ENCODE assay signal across 8 cellular contexts in the genomic region with DNA sequence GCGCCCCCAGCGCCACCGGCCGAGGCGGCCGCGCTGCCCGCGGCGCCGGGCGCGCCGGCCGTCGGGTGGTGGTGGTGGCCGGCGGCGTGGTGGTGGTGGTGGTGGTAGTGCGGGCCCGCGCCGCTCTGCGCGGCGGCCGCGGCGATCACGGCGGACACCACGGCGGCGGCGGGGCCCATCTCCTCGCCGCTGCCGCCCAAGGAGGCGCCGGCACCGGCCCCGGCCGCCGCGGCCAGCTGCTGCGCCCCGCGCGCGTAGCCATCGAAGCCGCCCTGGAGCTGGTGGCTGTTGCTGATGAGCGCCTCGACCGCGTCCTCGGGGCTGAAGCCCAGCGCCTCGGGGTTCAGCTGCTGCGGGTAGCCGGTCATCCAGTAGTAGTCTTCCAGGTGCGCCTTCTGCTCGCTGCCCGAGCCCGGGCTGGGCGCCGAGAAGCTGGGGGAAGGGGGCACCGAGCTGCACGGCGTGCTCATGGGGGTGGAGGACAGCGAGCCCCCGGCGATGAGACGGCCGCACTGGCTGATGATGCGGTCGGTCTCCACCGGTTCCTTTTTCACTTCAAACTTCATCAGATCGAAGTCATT. TPM values are rescaled to one million over a fixed set of nuclear protein-coding genes. Genes with fewer than 3 reads are reported as not detected.
DNase-seq lines count a peak whose midpoint lies in the region; ATAC-seq, FAIRE-seq and TF ChIP-seq lines count a peak whose summit lies in the region.

No MANE protein-coding gene starts in this region.

- no peaks in the 10 kb centered on the region for H3K9me3 ChIP-seq in pancreas

- H3K27ac Mint-ChIP-seq in activated T-helper 17 cell treated with anti-CD3 and anti-CD28 coated beads, Interleukin-2, amount 50 U/mL, for 72 hours, result peak overlapping the region; percentile 99
- peak overlapping the region; percentile 85 for H3K27ac Mint-ChIP-seq in glutamatergic neuron (ENCODE audit: unreplicated experiment)

- no peaks in the 10 kb centered on the region for H3K9me3 Mint-ChIP-seq in activated T-helper 17 cell treated with anti-CD3 and anti-CD28 coated beads, Interleukin-2, amount 50 U/mL, for 72 hours
- H3K9me3 Mint-ChIP-seq in glutamatergic neuron (ENCODE audit: unreplicated experiment), result peaks cover 12% of the 10 kb centered on the region

- H3K4me3 ChIP-seq in pancreas, result peak overlapping the region; percentile 38 to 65 (median 44)

- 1 to 2% methylated on average over 59 to 79 of the region's 79 CpGs for WGBS in pancreas, 2 donors

- no peak for FAIRE-seq in pancreas (lab: Jason Lieb, UNC)

- no peak for ATAC-seq in activated T-helper 17 cell treated with anti-CD3 and anti-CD28 coated beads, Interleukin-2, amount 50 U/mL, for 72 hours (replicated peaks)
- ATAC-seq in pancreas (peak in 2 of 4 donors; percentile 0 to 4), GM19463 (IDR thresholded peaks at IDR 0.05; ENCODE audit: unreplicated experiment) (no peak)

- peak overlapping the region in 3 of 4 donors; percentile 61 to 86 (median 84) for H3K27ac ChIP-seq in pancreas

- H3K27me3 ChIP-seq in pancreas, result no peaks in the 10 kb centered on the region

- intact Hi-C loops in pancreas (cut with DNase I), result no loop called here

- H3K4me1 ChIP-seq in pancreas, result peaks cover 0 to 3% (median 0%) of the 10 kb centered on the region in 3 donors

- peak overlapping the region; percentile 87 for H3K4me3 Mint-ChIP-seq in activated T-helper 17 cell treated with anti-CD3 and anti-CD28 coated beads, Interleukin-2, amount 50 U/mL, for 72 hours
- H3K4me3 Mint-ChIP-seq in glutamatergic neuron (ENCODE audit: unreplicated experiment), result peak overlapping the region; percentile 89

- H3K4me1 Mint-ChIP-seq in activated T-helper 17 cell treated with anti-CD3 and anti-CD28 coated beads, Interleukin-2, amount 50 U/mL, for 72 hours, result peaks cover 19% of the 10 kb centered on the region
- peaks cover 7% of the 10 kb centered on the region for H3K4me1 Mint-ChIP-seq in glutamatergic neuron (ENCODE audit: low read depth, unreplicated experiment)

- H3K36me3 ChIP-seq in pancreas, result no peaks in the 10 kb centered on the region

- no peak for TF ChIP-seq CTCF in glutamatergic neuron (IDR thresholded peaks at IDR 0.05; ENCODE audit: partially characterized antibody, unreplicated experiment)
- no peak for TF ChIP-seq CTCF in pancreas (IDR thresholded peaks at IDR 0.05)

- DNase-seq in NCI-H1417 (lab: John Stamatoyannopoulos, UW) (peak; percentile 33 to 78 (median 68)), NCI-H1417 treated with DMSO at 0.1 percent for 48 hours (lab: John Stamatoyannopoulos, UW) (no peak), glutamatergic neuron (peak; percentile 63), pancreas (peak in 5 of 6 donors; percentile 24 to 82 (median 39)), SKM-1 (lab: John Stamatoyannopoulos, UW; ENCODE audit: unreplicated experiment) (no peak)
- DNase-seq in stimulated activated naive CD4-positive, alpha-beta T cell treated with Interleukin-2 at 50 U/mL for 16 hours (lab: John Stamatoyannopoulos, UW), result no peak

- H3K27me3 Mint-ChIP-seq in activated T-helper 17 cell treated with anti-CD3 and anti-CD28 coated beads, Interleukin-2, amount 50 U/mL, for 72 hours, result no peaks in the 10 kb centered on the region
- peaks cover 10% of the 10 kb centered on the region for H3K27me3 Mint-ChIP-seq in glutamatergic neuron (ENCODE audit: unreplicated experiment)

- H3K36me3 Mint-ChIP-seq in activated T-helper 17 cell treated with anti-CD3 and anti-CD28 coated beads, Interleukin-2, amount 50 U/mL, for 72 hours (ENCODE audit: low read depth), result peaks cover 90% of the 10 kb centered on the region
- no peaks in the 10 kb centered on the region for H3K36me3 Mint-ChIP-seq in glutamatergic neuron (ENCODE audit: unreplicated experiment)

RNA-seq across cellular contexts. Expression of gene MAF, which starts 1.2 kb away (rescaled TPM):
- total RNA-seq in activated T-helper 17 cell treated with anti-CD3 and anti-CD28 coated beads, Interleukin-2, amount 50 U/mL, for 72 hours, result 100 to 1,000 TPM; 173 to 375 TPM
- 5.0 TPM for total RNA-seq in glutamatergic neuron (ENCODE audit: unreplicated experiment)
- 10 to 100 TPM in 3 of 6 donors, 1 to 10 TPM in 3; 1.6 to 17.0 (median 6.7) TPM for total RNA-seq in pancreas
- 1 to 10 TPM; 2.5 to 3.0 TPM for polyA plus RNA-seq in pancreas

Comparison
In these comparisons a context has a peak if more than half of its experiments do, and no peak if none do; other contexts are left out.
1. DNase-seq: peak in NCI-H1417 (3 of 3), glutamatergic neuron (single experiment) and pancreas (5 of 6); none in NCI-H1417 treated with DMSO at 0.1 percent for 48 hours (single experiment), stimulated activated naive CD4-positive, alpha-beta T cell treated with Interleukin-2 at 50 U/mL for 16 hours (single experiment) and SKM-1 (single experiment).
2. RNA of gene MAF, which starts 1.2 kb away (total RNA-seq): 173 to 375 TPM in activated T-helper 17 cell treated with anti-CD3 and anti-CD28 coated beads, Interleukin-2, amount 50 U/mL, for 72 hours; 1.6 to 17.0 TPM in pancreas and 5.0 TPM in glutamatergic neuron (single experiment); every median in the first group is over 4 times any median in the second.